ENCODE assay signal across 13 cellular contexts in the genomic region with DNA sequence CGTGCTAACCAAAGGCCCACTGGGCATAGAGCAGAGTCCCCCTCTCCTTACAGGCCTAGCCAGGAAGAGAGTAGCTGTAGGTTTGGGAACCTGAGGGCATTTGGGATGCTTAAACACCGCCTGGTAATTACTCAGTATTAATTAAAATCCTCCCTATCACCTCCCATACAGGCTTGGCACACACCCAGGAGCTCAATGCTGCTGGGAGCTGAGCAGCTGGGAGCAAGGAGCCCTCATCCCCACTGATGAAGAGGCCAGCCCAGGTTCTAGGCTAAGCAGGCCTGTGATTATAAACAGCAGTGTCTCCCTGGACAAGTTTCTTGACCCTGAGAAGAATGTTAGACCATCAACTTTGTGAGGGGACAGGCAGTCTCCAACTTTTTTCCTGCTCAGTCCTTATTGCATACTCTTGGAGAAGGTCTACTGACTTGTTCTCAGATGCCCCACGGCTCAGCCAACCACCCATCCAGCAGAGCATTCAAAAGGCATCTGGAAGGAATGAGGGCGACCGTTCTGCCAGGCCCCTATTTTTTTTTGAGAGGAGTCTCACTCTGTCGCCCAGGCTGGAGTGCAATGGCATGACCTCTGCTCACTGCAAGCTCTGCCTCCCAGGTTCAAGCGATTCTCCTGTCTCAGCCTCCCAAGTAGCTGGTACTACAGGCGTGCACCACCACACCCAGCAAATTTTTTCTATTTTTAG. TPM values are rescaled to one million over a fixed set of nuclear protein-coding genes. Genes with fewer than 3 reads are reported as not detected.
A peak's percentile ranks its signal among the peaks of the same experiment; 100 is the strongest.
DNase-seq lines count a peak whose midpoint lies in the region; ATAC-seq and TF ChIP-seq lines count a peak whose summit lies in the region.
"Had no signal": no experiment of that assay in that cellular context is flagged by ENCODE, and none has a peak within 500 bp of the region (broad histone marks: within the 10 kb centered on the region; RNA-seq: fewer than 3 reads in every experiment).

No MANE protein-coding gene starts in this region.

- ATAC-seq in body of pancreas = no peak
- ATAC-seq in HG03469 (IDR thresholded peaks at IDR 0.05; ENCODE audit: unreplicated experiment) = no peak
- no peak for ATAC-seq in HG02852 (IDR thresholded peaks at IDR 0.05; ENCODE audit: unreplicated experiment)
- ATAC-seq: stimulated activated naive CD8-positive, alpha-beta T cell treated with anti-CD3 and anti-CD28 coated beads, Interleukin-15, Interleukin-2, amounts not matched to agents 100 U/mL and 50 U/mL, for 24 hours had no signal

- H3K4me1 ChIP-seq in HEK293 (ENCODE audit: control insufficient read depth, insufficient read depth, low read length) (no peaks in the 10 kb centered on the region), body of pancreas (peaks cover 38% of the 10 kb centered on the region), neutrophil (ENCODE audit: control insufficient read depth in 1 of 2, insufficient read depth in 1 of 2, low read depth in 1 of 2, low read length in 1 of 2) (peaks cover 33 to 34% of the 10 kb centered on the region in 2 experiments)

- CTCF ChIA-PET in HEK293 (lab: Yijun Ruan, JAX) = no interaction called here

- DNase-seq in CD14-positive monocyte (ENCODE audit: low spot score) (no peak), body of pancreas (peak in 3 of 4 donors; percentile 30 to 53 (median 43)), OCI-M2 (lab: John Stamatoyannopoulos, UW; ENCODE audit: unreplicated experiment) (no peak), HuH-7 (ENCODE audit: low spot score) (no peak)
- DNase-seq: GOT3; stimulated activated CD4-positive, alpha-beta T cell treated with anti-CD3 and anti-CD28 coated beads, Interleukin-4, amount 100 ng/mL, for 24 hours had no signal

- no peak for TF ChIP-seq CTCF in CD14-positive monocyte (IDR thresholded peaks at IDR 0.05)
- TF ChIP-seq CTCF in HEK293 (tag by site-specific recombination; IDR thresholded peaks at IDR 0.05) = no peak
- no peak for TF ChIP-seq CTCF in body of pancreas (IDR thresholded peaks at IDR 0.05)
- TF ChIP-seq CTCF in neutrophil (IDR thresholded peaks at IDR 0.05) = no peak

- peaks cover 5 to 18% of the 10 kb centered on the region in 2 donors for H3K36me3 Mint-ChIP-seq in CD14-positive monocyte

- intact Hi-C loops in CD14-positive monocyte (cut with micrococcal nuclease) (loop anchor here (5.0 to 10.0 kb wide), 2 partner anchors 37 to 76 kb away; no protein-coding TSS in a partner anchor), body of pancreas (cut with DNase I) (no loop called here)

- 87 to 92% methylated on average over 5 to 8 of the region's 8 CpGs for WGBS in body of pancreas, 2 donors

- TF ChIP-seq POLR2A in body of pancreas (IDR thresholded peaks at IDR 0.05) = no peak

- H3K27me3 ChIP-seq in body of pancreas = no peaks in the 10 kb centered on the region
- no peaks in the 10 kb centered on the region for H3K27me3 ChIP-seq in neutrophil

- H3K36me3 ChIP-seq in HEK293 (ENCODE audit: control insufficient read depth in 2 of 2, insufficient read depth in 1 of 2, low read length in 2 of 2) (no peaks in the 10 kb centered on the region), body of pancreas (replicated peaks in 1 of 2; ENCODE audit: insufficient read depth in 1 of 2, low read depth in 2 of 2) (no peaks in the 10 kb centered on the region), neutrophil (no peaks in the 10 kb centered on the region)
- H3K36me3 ChIP-seq: BLaER1 had no signal

- H3K27ac ChIP-seq in HEK293 (ENCODE audit: extremely low read depth, low read depth, low read length) (no peak overlapping the region), body of pancreas (peak overlapping the region in 1 of 4 donors; percentile 94), neutrophil (peak overlapping the region; percentile 89)
- H3K27ac ChIP-seq: BLaER1 had no signal

- no peak overlapping the region for H3K4me3 Mint-ChIP-seq in CD14-positive monocyte

- peaks cover 31% of the 10 kb centered on the region for H3K4me1 Mint-ChIP-seq in CD14-positive monocyte

- H3K27me3 Mint-ChIP-seq in CD14-positive monocyte (ENCODE audit: low read depth in 3 of 3) = peaks cover 0 to 2% (median 1%) of the 10 kb centered on the region in 3 donors

- POLR2A ChIA-PET in HEK293 (lab: Yijun Ruan, JAX) = no interaction called here

- H3K27ac Mint-ChIP-seq in CD14-positive monocyte = peak overlapping the region; percentile 35 to 98 (median 95)

- H3K9me3 Mint-ChIP-seq in CD14-positive monocyte = no peaks in the 10 kb centered on the region

- no peak overlapping the region for H3K4me3 ChIP-seq in HEK293 (ENCODE audit: low read depth, low read length)
- H3K4me3 ChIP-seq in body of pancreas = no peak overlapping the region
- H3K4me3 ChIP-seq in neutrophil (ENCODE audit: low read depth in 1 of 2, low read length in 1 of 2) = no peak overlapping the region
- H3K4me3 ChIP-seq: BLaER1, mucosa of descending colon had no signal

- H3K9me3 ChIP-seq in HEK293 (ENCODE audit: control insufficient read depth, insufficient read depth, low read depth, low read length) (no peaks in the 10 kb centered on the region), body of pancreas (no peaks in the 10 kb centered on the region), neutrophil (no peaks in the 10 kb centered on the region)
- H3K9me3 ChIP-seq: BLaER1, mucosa of descending colon had no signal

TF ChIP-seq in HEK293, 187 proteins besides CTCF, POLR2A, EP300 and RAD21:
- peak; percentile 53 for TF ChIP-seq WT1 (tag by site-specific recombination; IDR thresholded peaks at IDR 0.05)
- no peak for TF ChIP-seq ZFP3 (tag by site-specific recombination; IDR thresholded peaks at IDR 0.05; ENCODE audit: low read depth)
TF ChIP-seq in HEK293: peak in this region for 1.

RNA-seq across cellular contexts. Expression of a gene that starts 1.3 kb away (rescaled TPM):
- polyA plus RNA-seq in CD14-positive monocyte = 10 to 100 TPM; 12.3 to 13.0 TPM
- total RNA-seq in body of pancreas = 10 to 100 TPM; 14.8 to 32.0 TPM

RNA-seq across cellular contexts. Expression of a gene that starts 49.7 kb away (rescaled TPM):
- polyA plus RNA-seq in CD14-positive monocyte = 10 to 100 TPM; 43.6 to 60.8 TPM
- total RNA-seq in body of pancreas = 10 to 100 TPM; 20.8 to 31.4 TPM

Comparison
In these comparisons a context has a peak if more than half of its experiments do, and no peak if none do; other contexts are left out.
1. DNase-seq: peak in body of pancreas (3 of 4); none in CD14-positive monocyte (single experiment), OCI-M2 (single experiment) and HuH-7 (single experiment).